ENCODE assay signal across 31 cellular contexts in the genomic region with DNA sequence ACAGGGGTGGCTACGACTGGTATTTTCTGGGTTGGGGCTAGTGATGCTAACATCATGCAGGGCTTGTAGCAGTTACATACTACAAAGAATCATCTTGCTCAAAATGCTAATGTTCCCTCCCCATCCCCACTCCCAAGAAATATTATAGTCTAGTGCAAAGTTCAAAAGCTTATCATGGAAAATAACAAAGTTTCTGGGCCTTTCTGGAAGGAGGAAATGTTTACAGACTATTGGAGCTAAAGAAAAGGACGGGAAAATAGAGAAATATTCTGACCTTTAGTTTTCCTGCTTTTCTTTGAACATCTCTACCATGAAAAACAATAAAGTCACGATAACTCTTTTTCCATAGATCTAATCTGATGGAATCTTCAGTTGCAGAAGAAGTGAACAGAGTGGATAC. TPM values are rescaled to one million over a fixed set of nuclear protein-coding genes. Genes with fewer than 3 reads are reported as not detected.
"Had no signal": no experiment of that assay in that cellular context is flagged by ENCODE, and none has a peak within 500 bp of the region (broad histone marks: within the 10 kb centered on the region; RNA-seq: fewer than 3 reads in every experiment).

No MANE protein-coding gene starts in this region.

- H3K27ac Mint-ChIP-seq: naive thymus-derived CD4-positive, alpha-beta T cell; natural killer cell; nephron; progenitor cell of endocrine pancreas; stimulated activated effector memory CD8-positive, alpha-beta T cell treated with anti-CD3 and anti-CD28 coated beads, Interleukin-12 subunit alpha, Interleukin-12 subunit beta, amount 100 ng/mL, for 72 hours; stimulated activated naive B cell treated with anti-CD40 and anti-IgM and Interleukin-4, amounts not matched to agents 10 μg/mL and 1 μg/mL and 100 μg/mL, for 72 hours; stimulated activated naive CD8-positive, alpha-beta T cell treated with anti-CD3 and anti-CD28 coated beads, Interleukin-15, Interleukin-2, amounts not matched to agents 100 ng/mL and 50 ng/mL, for 24 hours; type B pancreatic cell had no signal

- H3K9me3 Mint-ChIP-seq: natural killer cell; stimulated activated effector memory CD8-positive, alpha-beta T cell treated with anti-CD3 and anti-CD28 coated beads, Interleukin-12 subunit alpha, Interleukin-12 subunit beta, amount 100 ng/mL, for 72 hours; stimulated activated naive B cell treated with anti-CD40 and anti-IgM and Interleukin-4, amounts not matched to agents 10 μg/mL and 1 μg/mL and 100 μg/mL, for 72 hours; stimulated activated naive CD8-positive, alpha-beta T cell treated with anti-CD3 and anti-CD28 coated beads, Interleukin-15, Interleukin-2, amounts not matched to agents 100 ng/mL and 50 ng/mL, for 24 hours; type B pancreatic cell had no signal

- H3K27me3 ChIP-seq: neural progenitor cell, ovary, stomach, suprapubic skin, testis, tibial artery, upper lobe of right lung, uterus had no signal

- H3K36me3 Mint-ChIP-seq: natural killer cell had no signal

- H2AFZ ChIP-seq: neural progenitor cell, parathyroid adenoma had no signal

- H3K4me2 ChIP-seq: neural progenitor cell had no signal

- H3K27ac ChIP-seq: neural progenitor cell, ovary, parathyroid adenoma, psoas muscle, skin epidermis, stomach, suprapubic skin, testis, tibial artery, transverse colon, upper lobe of right lung, uterus had no signal

- DNase-seq: naive thymus-derived CD4-positive, alpha-beta T cell; natural killer cell; occipital lobe; ovary; posterior cingulate gyrus; psoas muscle; right cardiac atrium; stimulated activated CD4-positive, alpha-beta T cell treated with anti-CD3 and anti-CD28 coated beads, Interleukin-15, amount 100 ng/mL, for 24 hours; stimulated activated CD4-positive, alpha-beta T cell treated with anti-CD3 and anti-CD28 coated beads, Interleukin-2, amount 100 ng/mL, for 24 hours; stimulated activated CD4-positive, alpha-beta T cell treated with anti-CD3 and anti-CD28 coated beads, Interleukin-2, amount 100 ng/mL, for 48 hours; stimulated activated CD4-positive, alpha-beta T cell treated with anti-CD3 and anti-CD28 coated beads, Interleukin-4, amount 100 ng/mL, for 24 hours; stimulated activated naive B cell treated with anti-CD40 and anti-IgM and Interleukin-4, amounts not matched to agents 10 μg/mL and 1 μg/mL and 100 μg/mL, for 72 hours; stimulated activated naive CD4-positive, alpha-beta T cell treated with Interleukin-2 at 50 U/mL for 16 hours; stomach; testis; tibial artery; transverse colon; upper lobe of right lung; uterus had no signal

- H3K9ac ChIP-seq: neural progenitor cell, parathyroid adenoma had no signal

- H3K9me3 ChIP-seq: ovary, psoas muscle, stomach, suprapubic skin, testis, tibial artery, transverse colon, upper lobe of right lung, uterus had no signal

- H3K4me1 Mint-ChIP-seq: natural killer cell; nephron; stimulated activated effector memory CD8-positive, alpha-beta T cell treated with anti-CD3 and anti-CD28 coated beads, Interleukin-12 subunit alpha, Interleukin-12 subunit beta, amount 100 ng/mL, for 72 hours had no signal

- H3K4me3 Mint-ChIP-seq: naive thymus-derived CD4-positive, alpha-beta T cell; natural killer cell; nephron; neural progenitor cell; stimulated activated effector memory CD8-positive, alpha-beta T cell treated with anti-CD3 and anti-CD28 coated beads, Interleukin-12 subunit alpha, Interleukin-12 subunit beta, amount 100 ng/mL, for 72 hours; stimulated activated naive B cell treated with anti-CD40 and anti-IgM and Interleukin-4, amounts not matched to agents 10 μg/mL and 1 μg/mL and 100 μg/mL, for 72 hours; stimulated activated naive CD8-positive, alpha-beta T cell treated with anti-CD3 and anti-CD28 coated beads, Interleukin-15, Interleukin-2, amounts not matched to agents 100 ng/mL and 50 ng/mL, for 24 hours; type B pancreatic cell had no signal

- H3K79me2 ChIP-seq: parathyroid adenoma had no signal

- H3K27me3 Mint-ChIP-seq: naive thymus-derived CD4-positive, alpha-beta T cell; progenitor cell of endocrine pancreas; stimulated activated naive B cell treated with anti-CD40 and anti-IgM and Interleukin-4, amounts not matched to agents 10 μg/mL and 1 μg/mL and 100 μg/mL, for 72 hours; stimulated activated naive CD8-positive, alpha-beta T cell treated with anti-CD3 and anti-CD28 coated beads, Interleukin-15, Interleukin-2, amounts not matched to agents 100 ng/mL and 50 ng/mL, for 24 hours; type B pancreatic cell had no signal

- H3K4me1 ChIP-seq: parathyroid adenoma, psoas muscle, stomach, suprapubic skin, testis, tibial artery, upper lobe of right lung, uterus had no signal

- ATAC-seq: naive thymus-derived CD4-positive, alpha-beta T cell; natural killer cell; psoas muscle; right cardiac atrium; sciatic nerve; stimulated activated effector memory CD8-positive, alpha-beta T cell treated with anti-CD3 and anti-CD28 coated beads, Interleukin-12 subunit alpha, Interleukin-12 subunit beta, amount 100 ng/mL, for 72 hours; stimulated activated naive B cell treated with anti-CD40 and anti-IgM and Interleukin-4, amounts not matched to agents 10 μg/mL and 1 μg/mL and 100 μg/mL, for 72 hours; upper lobe of right lung had no signal

- H3K36me3 ChIP-seq: neural progenitor cell, ovary, transverse colon, uterus had no signal

- H3K4me3 ChIP-seq: neural progenitor cell, ovary, psoas muscle, skin epidermis, stomach, suprapubic skin, testis, tibial artery, transverse colon, upper lobe of right lung, uterus had no signal

RNA-seq across cellular contexts. Expression of gene GSG1, which starts 23.2 kb away (rescaled TPM):
- total RNA-seq: naive thymus-derived CD4-positive, alpha-beta T cell; natural killer cell; occipital lobe; ovary; psoas muscle; right cardiac atrium; sciatic nerve; stomach; subcutaneous adipose tissue; suprapubic skin; transverse colon; upper lobe of right lung; uterus had no signal
- polyA plus RNA-seq: naive thymus-derived CD4-positive, alpha-beta T cell; psoas muscle; stomach; urinary bladder had no signal
